28 cellular contexts compared by ENCODE assay signal in the genomic region with DNA sequence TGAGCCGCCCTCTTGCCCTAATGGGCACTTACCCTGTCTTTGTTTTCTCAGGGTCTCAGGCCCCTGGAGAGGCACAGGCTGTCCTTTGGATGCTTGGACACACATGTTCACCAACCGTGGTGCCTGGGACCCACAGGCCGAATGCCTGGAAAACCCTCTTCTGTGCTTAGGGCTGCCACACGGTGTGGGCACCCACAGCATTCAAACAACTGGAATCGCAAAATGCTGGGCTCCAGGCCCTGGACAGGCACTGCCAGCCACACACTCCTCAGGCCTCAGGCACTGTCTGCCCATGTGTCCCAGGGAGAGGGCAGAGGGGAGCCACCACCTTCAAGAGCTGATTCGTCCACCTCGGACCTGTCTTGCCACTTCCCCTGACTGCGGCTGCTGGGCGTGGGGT.
A peak's percentile ranks its signal among the peaks of the same experiment; 100 is the strongest.
DNase-seq lines count a peak whose midpoint lies in the region; ATAC-seq, FAIRE-seq and TF ChIP-seq lines count a peak whose summit lies in the region.
"Had no signal": no experiment of that assay in that cellular context is flagged by ENCODE, and none has a peak within 500 bp of the region (broad histone marks: within the 10 kb centered on the region; RNA-seq: fewer than 3 reads in every experiment).

No MANE protein-coding gene starts in this region.

- H4K20me1 ChIP-seq in HepG2 (ENCODE audit: insufficient read depth, low read length): no peaks in the 10 kb centered on the region
- H4K20me1 ChIP-seq: BLaER1 had no signal

- CTCF ChIA-PET in HepG2 (lab: Yijun Ruan, JAX; ENCODE audit: low intra/inter-chr PET ratio, low total read pairs): no interaction called here

- no peaks in the 10 kb centered on the region for H3K9me3 ChIP-seq in thyroid gland
- no peaks in the 10 kb centered on the region for H3K9me3 ChIP-seq in HepG2 (ENCODE audit: low read length)
- H3K9me3 ChIP-seq: BE2C had no signal

- no peak for FAIRE-seq in HepG2 (lab: Jason Lieb, UNC)
- FAIRE-seq: A204.1, GM12878, GM12892, GM18507, GM19239 had no signal

- H3K4me2 ChIP-seq in HepG2 (ENCODE audit: low read depth, low read length): no peak overlapping the region
- H3K4me2 ChIP-seq: BLaER1 had no signal

- H3K79me2 ChIP-seq in HepG2 (ENCODE audit: insufficient read depth, low read length): no peaks in the 10 kb centered on the region

- intact Hi-C loops in thyroid gland (cut with DNase I) (no loop called here), HepG2 (cut with micrococcal nuclease; ENCODE audit: unreplicated experiment) (no loop called here)

- DNase-seq in glutamatergic neuron (no peak), nephron progenitor cell (no peak), thyroid gland (peak; percentile 26 to 34), HepG2 (ENCODE audit: low spot score) (no peak)
- no peak for DNase-seq in stimulated activated CD4-positive, alpha-beta T cell treated with anti-CD3 and anti-CD28 coated beads, Interleukin-1b, Interleukin-23, amount 100 ng/mL, for 48 hours
- DNase-seq: 8988T; ACHN; BE2C; C1 segment of cervical spinal cord; CD4-positive, alpha-beta memory T cell; CD4-positive, CD25-positive, alpha-beta regulatory T cell; CD8-positive, alpha-beta memory T cell; COR-L47; DMS 273 treated with DMSO at 0.1 percent for 48 hours; DMS153; DMS53; DMS79; DND-41; EL; GDM1 had no signal

- peak overlapping the region; percentile 42 for H3K27ac Mint-ChIP-seq in glutamatergic neuron (ENCODE audit: unreplicated experiment)
- peak overlapping the region; percentile 55 for H3K27ac Mint-ChIP-seq in nephron progenitor cell
- H3K27ac Mint-ChIP-seq: CD14-positive monocyte; CD4-positive, alpha-beta memory T cell; CD4-positive, CD25-positive, alpha-beta regulatory T cell had no signal

- H3K27me3 Mint-ChIP-seq in glutamatergic neuron (ENCODE audit: unreplicated experiment): peaks cover 5% of the 10 kb centered on the region
- peaks cover 3% of the 10 kb centered on the region for H3K27me3 Mint-ChIP-seq in nephron progenitor cell (ENCODE audit: low read depth, poor library complexity)

- H3K4me3 ChIP-seq in thyroid gland (replicated peaks in 1 of 3) (no peak overlapping the region), HepG2 (replicated peaks in 1 of 3; ENCODE audit: insufficient read depth in 1 of 3, low read depth in 2 of 3, low read length in 3 of 3) (no peak overlapping the region)
- H3K4me3 ChIP-seq: BLaER1, GM12878 had no signal

- no peak for TF ChIP-seq CTCF in glutamatergic neuron (IDR thresholded peaks at IDR 0.05; ENCODE audit: partially characterized antibody, unreplicated experiment)
- TF ChIP-seq CTCF in nephron progenitor cell (IDR thresholded peaks at IDR 0.05): no peak
- no peak for TF ChIP-seq CTCF in thyroid gland (IDR thresholded peaks at IDR 0.05)
- TF ChIP-seq CTCF in HepG2 (CRISPR knock-in tag; IDR thresholded peaks at IDR 0.05): no peak

- H3K9me3 Mint-ChIP-seq in glutamatergic neuron (ENCODE audit: unreplicated experiment): peaks cover 5% of the 10 kb centered on the region
- H3K9me3 Mint-ChIP-seq in nephron progenitor cell: peaks cover 17% of the 10 kb centered on the region

- BruUV-seq in HepG2 (replicated peaks; lab: Mats Ljungman, UMichigan): no TSS peak

- no peaks in the 10 kb centered on the region for H3K36me3 ChIP-seq in thyroid gland
- H3K36me3 ChIP-seq in HepG2 (replicated peaks in 1 of 2; ENCODE audit: control insufficient read depth in 1 of 2, insufficient read depth in 2 of 2, low read length in 2 of 2): no peaks in the 10 kb centered on the region
- H3K36me3 ChIP-seq: BE2C, BLaER1 had no signal

- no peak for TF ChIP-seq RAD21 in HepG2 (CRISPR knock-in tag; IDR thresholded peaks at IDR 0.05)

- H3K4me1 Mint-ChIP-seq in glutamatergic neuron (ENCODE audit: low read depth, unreplicated experiment) (peaks cover 18% of the 10 kb centered on the region), nephron progenitor cell (peaks cover 37% of the 10 kb centered on the region)
- H3K4me1 Mint-ChIP-seq: CD14-positive monocyte; CD4-positive, alpha-beta memory T cell; CD4-positive, CD25-positive, alpha-beta regulatory T cell; CD8-positive, alpha-beta memory T cell had no signal

- POLR2A ChIA-PET in HepG2 (lab: Yijun Ruan, JAX): no interaction called here

- TF ChIP-seq EP300 in HepG2 (IDR thresholded peaks at IDR 0.05; ENCODE audit: low read depth in 2 of 2, low read length in 2 of 2) (no peak), HepG2 (CRISPR knock-in tag; IDR thresholded peaks at IDR 0.05; ENCODE audit: borderline replicate concordance) (no peak)

- TF ChIP-seq POLR2A in thyroid gland (IDR thresholded peaks at IDR 0.05) (no peak), HepG2 (IDR thresholded peaks at IDR 0.05; ENCODE audit: insufficient read depth in 1 of 2, low read depth in 2 of 2, low read length in 2 of 2) (no peak)

- H3K4me1 ChIP-seq in thyroid gland (no peaks in the 10 kb centered on the region), HepG2 (ENCODE audit: insufficient read depth, low read length) (no peaks in the 10 kb centered on the region)
- H3K4me1 ChIP-seq: BE2C, BLaER1 had no signal

- no peaks in the 10 kb centered on the region for H3K27me3 ChIP-seq in thyroid gland
- peaks cover 3 to 16% of the 10 kb centered on the region in 2 experiments; a peak in 3 of 5 replicates for H3K27me3 ChIP-seq in HepG2 (ENCODE audit: control insufficient read depth in 1 of 2, insufficient read depth in 2 of 2, low read length in 2 of 2)
- H3K27me3 ChIP-seq: BE2C, BLaER1 had no signal

- no peak overlapping the region for H3K27ac ChIP-seq in thyroid gland
- no peak overlapping the region for H3K27ac ChIP-seq in HepG2 (ENCODE audit: extremely low read length, insufficient read depth, low read length)
- H3K27ac ChIP-seq: BLaER1 had no signal

- H3K36me3 Mint-ChIP-seq in glutamatergic neuron (ENCODE audit: unreplicated experiment) (peaks cover 5% of the 10 kb centered on the region), nephron progenitor cell (ENCODE audit: low read depth) (peaks cover 3% of the 10 kb centered on the region)
- H3K36me3 Mint-ChIP-seq: CD14-positive monocyte; CD4-positive, alpha-beta memory T cell; CD4-positive, CD25-positive, alpha-beta regulatory T cell; CD8-positive, alpha-beta memory T cell had no signal

- ATAC-seq in HepG2 (no peak; the same call in 2 of the 3 replicates), GM18511 (IDR thresholded peaks at IDR 0.05; ENCODE audit: unreplicated experiment) (no peak)
- ATAC-seq: GM12878 had no signal

- no peak overlapping the region for H2AFZ ChIP-seq in HepG2 (ENCODE audit: low read length)

- in situ Hi-C loops in HepG2 (cut with HindIII; ENCODE audit: extremely low pct_ligation_motif_present, low pct_unique_long_range_greater_than_20kb): no loop called here

- H3K4me3 Mint-ChIP-seq in glutamatergic neuron (ENCODE audit: unreplicated experiment) (no peak overlapping the region), nephron progenitor cell (no peak overlapping the region)
- H3K4me3 Mint-ChIP-seq: CD14-positive monocyte; CD4-positive, alpha-beta memory T cell; CD4-positive, CD25-positive, alpha-beta regulatory T cell; CD8-positive, alpha-beta memory T cell had no signal

- H3K9ac ChIP-seq in HepG2 (ENCODE audit: insufficient read depth, low read depth, low read length): no peak overlapping the region
- H3K9ac ChIP-seq: BLaER1 had no signal

- 79 to 82% methylated on average over 7 to 9 of the region's 9 CpGs for WGBS in thyroid gland, 2 donors
- WGBS in HepG2 (ENCODE audit: low lambda C conversion rate): 68% methylated on average over 7 of the region's 9 CpGs

TF ChIP-seq in HepG2, 621 proteins besides CTCF, POLR2A, EP300 and RAD21 (continues in another document):
- TF ChIP-seq RFX3 (CRISPR knock-in tag; IDR thresholded peaks at IDR 0.05) (no peak), ZNF446 (CRISPR knock-in tag; IDR thresholded peaks at IDR 0.05) (no peak), SAFB2 (CRISPR knock-in tag; IDR thresholded peaks at IDR 0.05; ENCODE audit: borderline replicate concordance, low read depth) (no peak), TEAD3 (CRISPR knock-in tag; optimal IDR thresholded peaks at IDR 0.05; ENCODE audit: borderline replicate concordance) (no peak), ZIK1 (CRISPR knock-in tag; IDR thresholded peaks at IDR 0.05; ENCODE audit: borderline replicate concordance, low read depth) (no peak), ZFP90 (CRISPR knock-in tag; IDR thresholded peaks at IDR 0.05; ENCODE audit: borderline replicate concordance) (no peak), ELF3 (CRISPR knock-in tag; IDR thresholded peaks at IDR 0.05) (no peak), PLRG1 (conservative IDR thresholded peaks at IDR 0.05) (no peak), SIX1 (CRISPR knock-in tag; IDR thresholded peaks at IDR 0.05; ENCODE audit: borderline replicate concordance) (no peak), NFRKB (IDR thresholded peaks at IDR 0.05) (no peak)
- TF ChIP-seq, protein P1, sequence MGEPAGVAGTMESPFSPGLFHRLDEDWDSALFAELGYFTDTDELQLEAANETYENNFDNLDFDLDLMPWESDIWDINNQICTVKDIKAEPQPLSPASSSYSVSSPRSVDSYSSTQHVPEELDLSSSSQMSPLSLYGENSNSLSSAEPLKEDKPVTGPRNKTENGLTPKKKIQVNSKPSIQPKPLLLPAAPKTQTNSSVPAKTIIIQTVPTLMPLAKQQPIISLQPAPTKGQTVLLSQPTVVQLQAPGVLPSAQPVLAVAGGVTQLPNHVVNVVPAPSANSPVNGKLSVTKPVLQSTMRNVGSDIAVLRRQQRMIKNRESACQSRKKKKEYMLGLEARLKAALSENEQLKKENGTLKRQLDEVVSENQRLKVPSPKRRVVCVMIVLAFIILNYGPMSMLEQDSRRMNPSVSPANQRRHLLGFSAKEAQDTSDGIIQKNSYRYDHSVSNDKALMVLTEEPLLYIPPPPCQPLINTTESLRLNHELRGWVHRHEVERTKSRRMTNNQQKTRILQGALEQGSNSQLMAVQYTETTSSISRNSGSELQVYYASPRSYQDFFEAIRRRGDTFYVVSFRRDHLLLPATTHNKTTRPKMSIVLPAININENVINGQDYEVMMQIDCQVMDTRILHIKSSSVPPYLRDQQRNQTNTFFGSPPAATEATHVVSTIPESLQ (CRISPR knock-in tag; conservative IDR thresholded peaks at IDR 0.05): no peak

Comparison
In these comparisons a context has a peak if more than half of its experiments do, and no peak if none do; other contexts are left out.
1. DNase-seq: peak in thyroid gland (2 of 2); none in glutamatergic neuron (single experiment), nephron progenitor cell (single experiment), HepG2 (single experiment) and stimulated activated CD4-positive, alpha-beta T cell treated with anti-CD3 and anti-CD28 coated beads, Interleukin-1b, Interleukin-23, amount 100 ng/mL, for 48 hours (single experiment).